ENCODE assay signal across 8 cellular contexts in the genomic region with DNA sequence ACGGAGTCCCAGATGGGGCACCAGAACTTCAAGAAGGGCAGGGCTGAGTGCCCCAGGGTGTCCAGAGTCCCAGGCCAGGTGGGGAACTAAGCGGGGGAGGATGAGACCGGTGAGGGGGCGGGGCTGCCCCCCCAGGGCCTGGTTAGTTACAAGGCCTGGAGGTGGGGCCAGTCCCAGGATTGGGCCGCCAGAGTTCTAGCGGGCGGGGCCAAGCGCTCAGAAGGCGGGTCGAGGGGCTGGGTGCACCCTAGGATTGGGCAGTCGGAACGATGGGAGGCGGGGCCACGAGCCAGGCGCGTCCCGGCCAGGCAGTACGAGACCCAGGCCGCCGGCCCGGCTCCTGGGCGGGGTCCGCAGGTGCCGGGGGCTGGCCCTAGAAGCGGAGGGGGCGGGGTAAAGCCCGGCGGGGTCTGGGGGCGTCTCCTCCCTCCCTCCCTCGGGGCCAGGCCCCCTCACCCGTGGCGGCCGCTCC. TPM values are rescaled to one million over a fixed set of nuclear protein-coding genes. Genes with fewer than 3 reads are reported as not detected.
A peak's percentile ranks its signal among the peaks of the same experiment; 100 is the strongest.
DNase-seq lines count a peak whose midpoint lies in the region; ATAC-seq and TF ChIP-seq lines count a peak whose summit lies in the region.

No MANE protein-coding gene starts in this region.

- H3K27ac ChIP-seq in AG04450 (ENCODE audit: low read depth, low read length), result peak overlapping the region; percentile 25

- H3K4me3 ChIP-seq in AG04450 (ENCODE audit: low read depth, low read length) (peak overlapping the region; percentile 67), cardiac fibroblast (replicated peaks in 1 of 2; ENCODE audit: low read depth in 2 of 2, low read length in 2 of 2) (peak overlapping the region; percentile 46 to 70)

- peaks cover 3% of the 10 kb centered on the region; the same call in 1 of the 2 replicates for H3K9me3 ChIP-seq in AG04450 (ENCODE audit: control insufficient read depth, insufficient read depth, low read length)

- peak; percentile 86 for DNase-seq in AG04450 (ENCODE audit: low read depth, low spot score)
- peak; percentile 96 for DNase-seq in NCI-H2227 (lab: John Stamatoyannopoulos, UW; ENCODE audit: unreplicated experiment)
- peak; percentile 97 for DNase-seq in activated B cell treated with CpG ODN at 0.5 μM for 24 hours
- DNase-seq in cardiac fibroblast (ENCODE audit: low read depth in 2 of 2), result peak; percentile 94 to 96
- DNase-seq in iris pigment epithelial cell (ENCODE audit: low read depth), result peak; percentile 95
- DNase-seq in stimulated activated CD4-positive, alpha-beta T cell treated with anti-CD3 and anti-CD28 coated beads, Interleukin-12 subunit alpha, Interleukin-12 subunit beta, amount 100 ng/mL, for 24 hours (ENCODE audit: low read depth in 2 of 2), result peak; percentile 92 to 99

- H3K9me3 Mint-ChIP-seq in activated B cell treated with CpG ODN at 0.5 μM for 24 hours, result no peaks in the 10 kb centered on the region

- H3K36me3 Mint-ChIP-seq in activated B cell treated with CpG ODN at 0.5 μM for 24 hours (ENCODE audit: low read depth), result peaks cover 10% of the 10 kb centered on the region

- H3K4me1 Mint-ChIP-seq in activated B cell treated with CpG ODN at 0.5 μM for 24 hours, result peaks cover 18% of the 10 kb centered on the region

- POLR2A ChIA-PET in AG04450 (lab: Yijun Ruan, JAX) (no interaction called here), activated B cell treated with CpG ODN at 0.5 μM for 24 hours (lab: Charles Lee) (interaction anchor here (0.8 to 2.1 kb wide), 3 partner anchors 54 to 130 kb away, joined by 3 to 8 read pairs (median 7); partner anchors contain the start of gene ELOF1)

- H3K4me3 Mint-ChIP-seq in activated B cell treated with CpG ODN at 0.5 μM for 24 hours, result peak overlapping the region; percentile 92

- no peaks in the 10 kb centered on the region for H3K27me3 Mint-ChIP-seq in activated B cell treated with CpG ODN at 0.5 μM for 24 hours

- CTCF ChIA-PET in AG04450 (lab: Charles Lee) (no interaction called here), activated B cell treated with CpG ODN at 0.5 μM for 24 hours (lab: Charles Lee) (interaction anchor here (0.6 kb wide), 1 partner anchor 23 kb away, joined by 3 read pairs; no protein-coding TSS in a partner anchor)

- no peak for TF ChIP-seq CTCF in AG04450 (IDR thresholded peaks at IDR 0.05; ENCODE audit: low read depth, low read length)
- TF ChIP-seq CTCF in activated B cell treated with CpG ODN at 0.5 μM for 24 hours (IDR thresholded peaks at IDR 0.05), result no peak
- TF ChIP-seq CTCF in cardiac fibroblast (IDR thresholded peaks at IDR 0.05; ENCODE audit: low read depth, low read length), result no peak

- ATAC-seq in GM18909 (IDR thresholded peaks at IDR 0.05; ENCODE audit: poor library complexity, unreplicated experiment) (peak; percentile 88), HG03175 (IDR thresholded peaks at IDR 0.05; ENCODE audit: unreplicated experiment) (peak; percentile 87), activated B cell treated with CpG ODN at 0.5 μM for 24 hours (ENCODE audit: low read depth) (peak; percentile 93)

- peak overlapping the region; percentile 95 for H3K27ac Mint-ChIP-seq in activated B cell treated with CpG ODN at 0.5 μM for 24 hours

- intact Hi-C loops in activated B cell treated with CpG ODN at 0.5 μM for 24 hours (cut with micrococcal nuclease), result loop anchor here (1.0 to 2.0 kb wide), 10 partner anchors 23 to 634 kb away; partner anchors contain the start of genes CARM1, CCDC159, ECSIT and ELOF1

- no peaks in the 10 kb centered on the region for H3K27me3 ChIP-seq in AG04450 (ENCODE audit: control insufficient read depth, insufficient read depth, low read length)

RNA-seq across cellular contexts. Expression of gene ZNF653, which starts 0.6 kb away (rescaled TPM):
- polyA plus RNA-seq in AG04450 (2011; rRNA removed), result 1.7 and 2.1 TPM in 2 replicates
- 3.4 and 3.5 TPM in 2 replicates for polyA minus RNA-seq in AG04450 (2011; rRNA and poly(A)+ RNA removed)
- total RNA-seq in activated B cell treated with CpG ODN at 0.5 μM for 24 hours, result 10.3 and 14.1 TPM in 2 replicates

RNA-seq across cellular contexts. Expression of gene ECSIT, which starts 23.9 kb away (rescaled TPM):
- polyA plus RNA-seq in AG04450 (2011; rRNA removed), result 28.2 and 29.3 TPM in 2 replicates
- 55.4 and 56.3 TPM in 2 replicates for polyA minus RNA-seq in AG04450 (2011; rRNA and poly(A)+ RNA removed)
- 49.3 and 54.2 TPM in 2 replicates for total RNA-seq in activated B cell treated with CpG ODN at 0.5 μM for 24 hours

RNA-seq across cellular contexts. Expression of gene ELAVL3, which starts 24.2 kb away (rescaled TPM):
- not detected in 2 replicates for polyA plus RNA-seq in AG04450 (2011; rRNA removed)
- polyA minus RNA-seq in AG04450 (2011; rRNA and poly(A)+ RNA removed), result 0.09 TPM in 1 of 2 replicates, not detected in the other
- not detected in 2 replicates for total RNA-seq in activated B cell treated with CpG ODN at 0.5 μM for 24 hours

RNA-seq across cellular contexts. Expression of gene CNN1, which starts 33.6 kb away (rescaled TPM):
- 99.6 and 108 TPM in 2 replicates for polyA plus RNA-seq in AG04450 (2011; rRNA removed)
- 50.6 and 61.5 TPM in 2 replicates for polyA minus RNA-seq in AG04450 (2011; rRNA and poly(A)+ RNA removed)
- total RNA-seq in activated B cell treated with CpG ODN at 0.5 μM for 24 hours, result not detected in 2 replicates

RNA-seq across cellular contexts. Expression of gene ELOF1, which starts 54.0 kb away (rescaled TPM):
- 51.7 and 60.4 TPM in 2 replicates for polyA plus RNA-seq in AG04450 (2011; rRNA removed)
- 34.0 and 51.4 TPM in 2 replicates for polyA minus RNA-seq in AG04450 (2011; rRNA and poly(A)+ RNA removed)
- total RNA-seq in activated B cell treated with CpG ODN at 0.5 μM for 24 hours, result 61.7 and 66.1 TPM in 2 replicates

Comparison
In these comparisons a context has a peak if more than half of its experiments do, and no peak if none do; other contexts are left out.
1. Peak in every context shown above with its lines: DNase-seq, ATAC-seq, H3K4me3 ChIP-seq and H3K27ac ChIP-seq.